19 cellular contexts compared by ENCODE assay signal in genomic region chr1:32797456-32797855, GRCh38. TPM values are rescaled to one million over a fixed set of nuclear protein-coding genes. Genes with fewer than 3 reads are reported as not detected.
A peak's percentile ranks its signal among the peaks of the same experiment; 100 is the strongest.
DNase-seq lines count a peak whose midpoint lies in the region; ATAC-seq and TF ChIP-seq lines count a peak whose summit lies in the region.
"Had no signal": no experiment of that assay in that cellular context is flagged by ENCODE, and none has a peak within 500 bp of the region (broad histone marks: within the 10 kb centered on the region; RNA-seq: fewer than 3 reads in every experiment).

No MANE protein-coding gene starts in this region.

- CTCF ChIA-PET in CD8-positive, alpha-beta T cell (lab: Charles Lee) = interaction anchor here (1.2 kb wide), 1 partner anchor 24 kb away, joined by 3 read pairs; no protein-coding TSS in a partner anchor
- CTCF ChIA-PET in WTC11 (lab: Charles Lee) = no interaction called here

- no peaks in the 10 kb centered on the region for H3K27me3 Mint-ChIP-seq in CD8-positive, alpha-beta T cell (ENCODE audit: low read depth)
- no peaks in the 10 kb centered on the region for H3K27me3 Mint-ChIP-seq in WTC11 (ENCODE audit: low read depth)

- peaks cover 56% of the 10 kb centered on the region for H3K4me1 Mint-ChIP-seq in CD8-positive, alpha-beta T cell (ENCODE audit: low read depth)
- H3K4me1 Mint-ChIP-seq in WTC11 = no peaks in the 10 kb centered on the region
- H3K4me1 Mint-ChIP-seq: H9 had no signal

- peaks cover 47% of the 10 kb centered on the region for H3K4me1 ChIP-seq in CD8-positive, alpha-beta T cell (ENCODE audit: insufficient read depth, low read length)
- H3K4me1 ChIP-seq: right lobe of liver had no signal

- no peaks in the 10 kb centered on the region for H3K27me3 ChIP-seq in CD8-positive, alpha-beta T cell (ENCODE audit: insufficient read depth, low read length)
- H3K27me3 ChIP-seq: dorsolateral prefrontal cortex, right lobe of liver had no signal

- H3K27ac ChIP-seq in 22Rv1 = 0 out of 2 replicates have a peak overlapping the region, but pooled peaks have one; percentile 5
- no peak overlapping the region for H3K27ac ChIP-seq in CD8-positive, alpha-beta T cell (ENCODE audit: low read depth, low read length)
- peak overlapping the region; percentile 39 for H3K27ac ChIP-seq in epithelial cell of prostate
- H3K27ac ChIP-seq: dorsolateral prefrontal cortex, right lobe of liver, thoracic aorta had no signal

- no peaks in the 10 kb centered on the region for H3K9me3 ChIP-seq in CD8-positive, alpha-beta T cell (ENCODE audit: low read length)
- H3K9me3 ChIP-seq: right lobe of liver, thoracic aorta had no signal

- intact Hi-C loops in CD8-positive, alpha-beta T cell (cut with DNase I, micrococcal nuclease) = no loop called here

- no peak for TF ChIP-seq CTCF in 22Rv1 (IDR thresholded peaks at IDR 0.05)
- no peak for TF ChIP-seq CTCF in CD8-positive, alpha-beta T cell (IDR thresholded peaks at IDR 0.05)
- no peak for TF ChIP-seq CTCF in WTC11 (IDR thresholded peaks at IDR 0.05)

- no peak for ATAC-seq in CD8-positive, alpha-beta T cell
- ATAC-seq in WTC11 (no peak), GM19467 (IDR thresholded peaks at IDR 0.05; ENCODE audit: unreplicated experiment) (no peak)
- ATAC-seq in stimulated activated naive CD8-positive, alpha-beta T cell treated with anti-CD3 and anti-CD28 coated beads, Interleukin-15, Interleukin-2, amounts not matched to agents 100 U/mL and 50 U/mL, for 24 hours = no peak
- ATAC-seq: right lobe of liver had no signal

- POLR2A ChIA-PET in CD8-positive, alpha-beta T cell (lab: Charles Lee) = no interaction called here
- POLR2A ChIA-PET in WTC11 (lab: Charles Lee) = no interaction called here

- H3K27ac Mint-ChIP-seq in CD8-positive, alpha-beta T cell = peak overlapping the region; percentile 95
- H3K27ac Mint-ChIP-seq in WTC11 = peak overlapping the region; percentile 32; the same call in 1 of the 2 replicates

- H3K4me3 Mint-ChIP-seq in CD8-positive, alpha-beta T cell = no peak overlapping the region
- H3K4me3 Mint-ChIP-seq in WTC11 = no peak overlapping the region
- H3K4me3 Mint-ChIP-seq: H9 had no signal

- DNase-seq in CD8-positive, alpha-beta T cell = no peak
- no peak for DNase-seq in WTC11 (ENCODE audit: low spot score)
- DNase-seq in epithelial cell of prostate (ENCODE audit: low read depth, low spot score) = no peak
- no peak for DNase-seq in stimulated activated naive CD8-positive, alpha-beta T cell treated with anti-CD3 and anti-CD28 coated beads, Interleukin-15, Interleukin-2, amounts not matched to agents 100 U/mL and 50 U/mL, for 24 hours
- DNase-seq in stimulated activated CD4-positive, alpha-beta T cell treated with anti-CD3 and anti-CD28 coated beads, Interleukin-2, amount 100 ng/mL, for 24 hours = no peak
- DNase-seq in stimulated activated CD4-positive, alpha-beta T cell treated with anti-CD3 and anti-CD28 coated beads, Interleukin-15, amount 100 ng/mL, for 24 hours = no peak
- DNase-seq: activated gamma-delta T cell treated with Interleukin-2 at 50 U/mL for 16 hours; AML-193; dorsolateral prefrontal cortex; H9; midbrain; NCI-H1694; NCI-H446 treated with DMSO at 0.1 percent for 48 hours; nucleus accumbens; right lobe of liver; stimulated activated CD4-positive, alpha-beta T cell treated with anti-CD3 and anti-CD28 coated beads, Interleukin-1b, Interleukin-23, amount 100 ng/mL, for 48 hours had no signal

- H3K9me3 Mint-ChIP-seq in CD8-positive, alpha-beta T cell = no peaks in the 10 kb centered on the region
- no peaks in the 10 kb centered on the region for H3K9me3 Mint-ChIP-seq in WTC11
- H3K9me3 Mint-ChIP-seq: H9 had no signal

- H3K4me3 ChIP-seq in CD8-positive, alpha-beta T cell (ENCODE audit: low read depth, low read length) = no peak overlapping the region
- H3K4me3 ChIP-seq: dorsolateral prefrontal cortex, right lobe of liver, thoracic aorta had no signal

- peaks cover 4% of the 10 kb centered on the region for H3K36me3 ChIP-seq in CD8-positive, alpha-beta T cell (ENCODE audit: insufficient read depth, low read length)

- peaks cover 54% of the 10 kb centered on the region for H3K36me3 Mint-ChIP-seq in CD8-positive, alpha-beta T cell
- peaks cover 60% of the 10 kb centered on the region for H3K36me3 Mint-ChIP-seq in WTC11

TF ChIP-seq in WTC11, 78 proteins besides CTCF, POLR2A, EP300 and RAD21:
- TF ChIP-seq ZNF423 (CRISPR knock-in tag; IDR thresholded peaks at IDR 0.05) = no peak
- no peak for TF ChIP-seq NR2C2 (CRISPR knock-in tag; IDR thresholded peaks at IDR 0.05)
- TF ChIP-seq JUN (CRISPR knock-in tag; IDR thresholded peaks at IDR 0.05) = no peak
- no peak for TF ChIP-seq ZBTB43 (CRISPR knock-in tag; IDR thresholded peaks at IDR 0.05)
- no peak for TF ChIP-seq ZNF396 (CRISPR knock-in tag; IDR thresholded peaks at IDR 0.05; ENCODE audit: borderline replicate concordance)
- TF ChIP-seq AFF4 (CRISPR knock-in tag; IDR thresholded peaks at IDR 0.05; ENCODE audit: borderline replicate concordance) = no peak
- TF ChIP-seq ZNF121 (CRISPR knock-in tag; IDR thresholded peaks at IDR 0.05) = no peak
- TF ChIP-seq CREM (CRISPR knock-in tag; IDR thresholded peaks at IDR 0.05) = no peak
- TF ChIP-seq IRF1 (CRISPR knock-in tag; IDR thresholded peaks at IDR 0.05) = no peak
- no peak for TF ChIP-seq ZNF281 (CRISPR knock-in tag; IDR thresholded peaks at IDR 0.05)

RNA-seq across cellular contexts. Expression of gene YARS1, which starts 19.7 kb away (rescaled TPM):
- total RNA-seq in CD8-positive, alpha-beta T cell = 100 to 1,000 TPM; 105 to 114 TPM
- 142 to 197 TPM (median 154 TPM) in 3 replicates for total RNA-seq in WTC11 (2021)

RNA-seq across cellular contexts. Expression of gene S100PBP, which starts 20.0 kb away (rescaled TPM):
- total RNA-seq in CD8-positive, alpha-beta T cell = 10 to 100 TPM; 21.2 to 26.6 TPM
- 62.9 to 73.2 TPM (median 70.2 TPM) in 3 replicates for total RNA-seq in WTC11 (2021)
